In the genomic region with DNA sequence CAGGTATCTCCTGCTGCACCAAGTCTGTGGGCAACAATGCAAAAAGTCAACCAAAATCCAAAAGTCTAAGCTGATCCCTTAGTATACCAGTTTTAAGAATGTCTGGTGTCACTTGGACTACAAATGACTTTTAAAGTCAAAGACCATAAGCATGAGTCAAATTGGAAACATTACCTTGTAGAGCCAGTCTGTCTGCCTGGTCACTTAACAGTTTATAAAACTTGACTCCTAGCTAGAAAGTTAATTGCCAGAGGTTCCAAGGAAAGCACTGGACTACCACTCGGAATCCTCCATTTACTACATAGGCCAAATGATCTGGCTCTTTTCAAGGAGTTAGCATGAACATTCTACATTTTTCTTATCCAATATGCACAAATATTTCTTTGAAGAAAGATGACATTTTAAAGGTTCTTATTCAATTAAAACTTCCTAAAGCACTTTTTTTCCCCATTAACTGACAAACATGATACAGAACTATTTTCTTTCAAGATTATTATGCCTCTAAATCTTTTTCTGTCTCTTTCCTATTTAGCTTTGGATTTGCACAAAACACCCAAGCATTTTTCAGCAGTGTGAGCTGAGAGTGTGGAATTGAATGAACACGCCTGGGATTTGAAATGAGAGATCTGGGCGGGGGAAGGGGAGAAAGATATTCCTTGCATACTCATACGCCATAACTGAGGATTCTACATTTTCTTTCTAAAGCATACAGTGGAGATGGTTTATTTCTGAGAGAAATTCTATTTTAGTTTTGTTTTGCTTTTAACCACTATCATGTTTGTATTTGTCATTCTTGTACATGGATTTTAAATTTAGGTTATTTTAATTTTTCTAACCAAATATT, we compare ENCODE assay signal across 16 cellular contexts.
DNase-seq lines count a peak whose midpoint lies in the region; ATAC-seq and TF ChIP-seq lines count a peak whose summit lies in the region.
"Had no signal": no experiment of that assay in that cellular context is flagged by ENCODE, and none has a peak within 500 bp of the region (broad histone marks: within the 10 kb centered on the region; RNA-seq: fewer than 3 reads in every experiment).

No MANE protein-coding gene starts in this region.

- no peak for TF ChIP-seq CTCF in neural progenitor cell (IDR thresholded peaks at IDR 0.05)
- TF ChIP-seq CTCF in right lobe of liver (IDR thresholded peaks at IDR 0.05) = no peak

- H3K9me3 Mint-ChIP-seq in neural progenitor cell = no peaks in the 10 kb centered on the region
- H3K9me3 Mint-ChIP-seq: activated CD4-positive, alpha-beta memory T cell treated with anti-CD3 and anti-CD28 coated beads, Interleukin-2, amount 10 ng/mL, durations not matched to agents 7 days and 5 days; activated naive CD4-positive, alpha-beta T cell treated with anti-CD3 and anti-CD28 coated beads for 36 hours; T-cell had no signal

- peak; percentile 29 for ATAC-seq in left ventricle myocardium superior
- ATAC-seq in Right ventricle myocardium inferior = no peak
- ATAC-seq in right lobe of liver = no peak
- no peak for ATAC-seq in GM21390 (IDR thresholded peaks at IDR 0.05; ENCODE audit: unreplicated experiment)
- ATAC-seq: left lobe of liver, T-cell had no signal

- H3K27me3 ChIP-seq in neural progenitor cell (no peaks in the 10 kb centered on the region), right lobe of liver (no peaks in the 10 kb centered on the region)

- peaks cover 17% of the 10 kb centered on the region for H3K4me1 ChIP-seq in neural progenitor cell
- no peaks in the 10 kb centered on the region for H3K4me1 ChIP-seq in right lobe of liver
- H3K4me1 ChIP-seq: psoas muscle had no signal

- intact Hi-C loops in left ventricle myocardium superior (cut with micrococcal nuclease) (no loop called here), Right ventricle myocardium inferior (cut with DNase I) (no loop called here), right lobe of liver (cut with DNase I) (no loop called here)

- H3K27me3 Mint-ChIP-seq in neural progenitor cell (ENCODE audit: insufficient read depth, low read depth) = no peaks in the 10 kb centered on the region

- no peak overlapping the region for H3K9ac ChIP-seq in neural progenitor cell

- peaks cover 5% of the 10 kb centered on the region for H3K36me3 Mint-ChIP-seq in neural progenitor cell
- H3K36me3 Mint-ChIP-seq: T-cell had no signal

- peak overlapping the region; percentile 96 for H3K27ac Mint-ChIP-seq in neural progenitor cell
- H3K27ac Mint-ChIP-seq: activated CD4-positive, alpha-beta memory T cell treated with anti-CD3 and anti-CD28 coated beads, Interleukin-2, amount 10 ng/mL, durations not matched to agents 7 days and 5 days; activated naive CD4-positive, alpha-beta T cell treated with anti-CD3 and anti-CD28 coated beads for 36 hours; T-cell had no signal

- 97% methylated on average over 4 of the region's 4 CpGs for WGBS in right lobe of liver (ENCODE audit: insufficient coverage, low coverage, low lambda C conversion rate, missing lambda C conversion rate)

- H3K36me3 ChIP-seq in neural progenitor cell = no peaks in the 10 kb centered on the region
- H3K36me3 ChIP-seq in right lobe of liver = no peaks in the 10 kb centered on the region
- H3K36me3 ChIP-seq: HAP-1 had no signal

- peaks cover 5% of the 10 kb centered on the region for H3F3A ChIP-seq in neural progenitor cell (ENCODE audit: low read depth)

- H3K9me3 ChIP-seq in neural progenitor cell (ENCODE audit: low read depth) (no peaks in the 10 kb centered on the region), right lobe of liver (no peaks in the 10 kb centered on the region)
- H3K9me3 ChIP-seq: HAP-1, psoas muscle had no signal

- H3K4me1 Mint-ChIP-seq in neural progenitor cell = peaks cover 62% of the 10 kb centered on the region
- H3K4me1 Mint-ChIP-seq: activated CD4-positive, alpha-beta memory T cell treated with anti-CD3 and anti-CD28 coated beads, Interleukin-2, amount 10 ng/mL, durations not matched to agents 7 days and 5 days; T-cell had no signal

- H3K4me3 Mint-ChIP-seq in neural progenitor cell = peak overlapping the region; percentile 50
- H3K4me3 Mint-ChIP-seq: activated CD4-positive, alpha-beta memory T cell treated with anti-CD3 and anti-CD28 coated beads, Interleukin-2, amount 10 ng/mL, durations not matched to agents 7 days and 5 days; activated naive CD4-positive, alpha-beta T cell treated with anti-CD3 and anti-CD28 coated beads for 36 hours; T-cell had no signal

- H3K27ac ChIP-seq in epithelial cell of prostate (peak overlapping the region; percentile 73), neural progenitor cell (no peak overlapping the region), right lobe of liver (no peak overlapping the region), caudate nucleus (ENCODE audit: low read depth, low read length) (no peak overlapping the region)
- H3K27ac ChIP-seq: psoas muscle had no signal

- no peak for TF ChIP-seq POLR2A in right lobe of liver (IDR thresholded peaks at IDR 0.05)

- DNase-seq in left ventricle myocardium superior (no peak), Right ventricle myocardium inferior (ENCODE audit: missing footprints) (no peak), epithelial cell of prostate (ENCODE audit: low read depth, low spot score) (no peak), neural progenitor cell (ENCODE audit: low spot score) (no peak), right lobe of liver (no peak), T-helper 2 cell (no peak), caudate nucleus (lab: John Stamatoyannopoulos, UW) (no peak)
- DNase-seq: activated CD4-positive, alpha-beta memory T cell treated with anti-CD3 and anti-CD28 coated beads, Interleukin-2, amount 10 ng/mL, durations not matched to agents 7 days and 5 days; activated naive CD4-positive, alpha-beta T cell treated with anti-CD3 and anti-CD28 coated beads for 36 hours; KBM-7; NCI-H2029 treated with DMSO at 0.1 percent for 48 hours; psoas muscle; T-cell had no signal

- no peak overlapping the region for H3K4me2 ChIP-seq in neural progenitor cell

- H3K79me2 ChIP-seq in neural progenitor cell (ENCODE audit: low read depth) = no peaks in the 10 kb centered on the region

- H3K4me3 ChIP-seq in neural progenitor cell (no peak overlapping the region), right lobe of liver (no peak overlapping the region)
- H3K4me3 ChIP-seq: HAP-1, psoas muscle had no signal

- H2AFZ ChIP-seq in neural progenitor cell (replicated peaks) = no peak overlapping the region

- peaks cover 35% of the 10 kb centered on the region for H4K20me1 ChIP-seq in neural progenitor cell (ENCODE audit: low read depth)
